Comparison of ENCODE assay signal across 1 cellular context in genomic region chr1:235614442-235614954, GRCh38.
TF ChIP-seq lines count a peak whose summit lies in the region.

No MANE protein-coding gene starts in this region.

TF ChIP-seq in HepG2, 621 proteins besides CTCF, POLR2A, EP300 and RAD21 (continued from another document and continues in another):
- TF ChIP-seq U2AF1 (optimal IDR thresholded peaks at IDR 0.05; ENCODE audit: low read depth, low read length) (no peak), NR2F1 (CRISPR knock-in tag; IDR thresholded peaks at IDR 0.05) (0 out of 4 replicates have a peak, but pooled peaks of 1 of the 2 experiments have one; percentile 41), ZNF33B (CRISPR knock-in tag; IDR thresholded peaks at IDR 0.05) (no peak), ZNF468 (CRISPR knock-in tag; IDR thresholded peaks at IDR 0.05) (no peak), ZBTB43 (CRISPR knock-in tag; conservative IDR thresholded peaks at IDR 0.05) (no peak), ZNF253 (CRISPR knock-in tag; IDR thresholded peaks at IDR 0.05; ENCODE audit: borderline replicate concordance) (no peak), GATAD2A (CRISPR knock-in tag; IDR thresholded peaks at IDR 0.05) (peak; percentile 60), ZNF431 (CRISPR knock-in tag; IDR thresholded peaks at IDR 0.05; ENCODE audit: borderline replicate concordance, low read depth) (no peak), MAZ (IDR thresholded peaks at IDR 0.05; ENCODE audit: borderline replicate concordance, low read depth, low read length) (no peak), MAZ (CRISPR knock-in tag; IDR thresholded peaks at IDR 0.05; ENCODE audit: low read depth) (peak; percentile 55; the same call in 1 of the 2 replicates), NR0B2 (CRISPR knock-in tag; IDR thresholded peaks at IDR 0.05) (no peak), KLF11 (CRISPR knock-in tag; IDR thresholded peaks at IDR 0.05) (no peak), ZNF546 (CRISPR knock-in tag; conservative IDR thresholded peaks at IDR 0.05) (0 out of 2 replicates have a peak, but pooled peaks have one; percentile 62), LBX2 (CRISPR knock-in tag; IDR thresholded peaks at IDR 0.05; ENCODE audit: borderline replicate concordance) (no peak), SAFB2 (CRISPR knock-in tag; IDR thresholded peaks at IDR 0.05; ENCODE audit: borderline replicate concordance, low read depth) (no peak), ZNF274 (CRISPR knock-in tag; IDR thresholded peaks at IDR 0.05) (no peak), KLF9 (CRISPR knock-in tag; IDR thresholded peaks at IDR 0.05; ENCODE audit: low read depth) (no peak), NR2C2 (CRISPR knock-in tag; IDR thresholded peaks at IDR 0.05; ENCODE audit: borderline replicate concordance) (no peak), ZNF430 (CRISPR knock-in tag; IDR thresholded peaks at IDR 0.05) (no peak), TBX2 (CRISPR knock-in tag; IDR thresholded peaks at IDR 0.05; ENCODE audit: borderline replicate concordance) (peak; percentile 48), MEIS2 (CRISPR knock-in tag; IDR thresholded peaks at IDR 0.05) (no peak), ZNF703 (CRISPR knock-in tag; IDR thresholded peaks at IDR 0.05; ENCODE audit: borderline replicate concordance) (no peak), XRCC5 (optimal IDR thresholded peaks at IDR 0.05; ENCODE audit: low read length) (peak; percentile 77), ZBTB7A (CRISPR knock-in tag; IDR thresholded peaks at IDR 0.05) (no peak), FOSL1 (CRISPR knock-in tag; IDR thresholded peaks at IDR 0.05; ENCODE audit: borderline replicate concordance) (no peak), ZFX (CRISPR knock-in tag; IDR thresholded peaks at IDR 0.05; ENCODE audit: low read depth) (peak; percentile 50; the same call in 1 of the 2 replicates), ZBTB49 (CRISPR knock-in tag; IDR thresholded peaks at IDR 0.05; ENCODE audit: borderline replicate concordance) (0 out of 2 replicates have a peak, but pooled peaks have one; percentile 11), SIN3B (IDR thresholded peaks at IDR 0.05; ENCODE audit: low read length) (no peak), ZNF713 (CRISPR knock-in tag; IDR thresholded peaks at IDR 0.05) (no peak), ZFP1 (CRISPR knock-in tag; IDR thresholded peaks at IDR 0.05) (no peak), SRY (CRISPR knock-in tag; IDR thresholded peaks at IDR 0.05) (no peak), ZNF768 (CRISPR knock-in tag; IDR thresholded peaks at IDR 0.05) (peak; percentile 30; the same call in 1 of the 2 replicates), ZNF460 (CRISPR knock-in tag; IDR thresholded peaks at IDR 0.05; ENCODE audit: borderline replicate concordance) (peak; percentile 28; the same call in 1 of the 2 replicates), ARID3A (IDR thresholded peaks at IDR 0.05; ENCODE audit: low read depth, low read length) (0 out of 2 replicates have a peak, but pooled peaks have one; percentile 13), TOE1 (CRISPR knock-in tag; IDR thresholded peaks at IDR 0.05) (no peak), ZIK1 (CRISPR knock-in tag; IDR thresholded peaks at IDR 0.05; ENCODE audit: borderline replicate concordance, low read depth) (0 out of 2 replicates have a peak, but pooled peaks have one; percentile 36), NONO (IDR thresholded peaks at IDR 0.05) (no peak), NONO (CRISPR knock-in tag; conservative IDR thresholded peaks at IDR 0.05) (0 out of 2 replicates have a peak, but pooled peaks have one; percentile 13), PHF8 (CRISPR knock-in tag; IDR thresholded peaks at IDR 0.05) (peak; percentile 23; the same call in 1 of the 2 replicates), ZFP62 (CRISPR knock-in tag; IDR thresholded peaks at IDR 0.05) (no peak)
- TF ChIP-seq, protein P1, sequence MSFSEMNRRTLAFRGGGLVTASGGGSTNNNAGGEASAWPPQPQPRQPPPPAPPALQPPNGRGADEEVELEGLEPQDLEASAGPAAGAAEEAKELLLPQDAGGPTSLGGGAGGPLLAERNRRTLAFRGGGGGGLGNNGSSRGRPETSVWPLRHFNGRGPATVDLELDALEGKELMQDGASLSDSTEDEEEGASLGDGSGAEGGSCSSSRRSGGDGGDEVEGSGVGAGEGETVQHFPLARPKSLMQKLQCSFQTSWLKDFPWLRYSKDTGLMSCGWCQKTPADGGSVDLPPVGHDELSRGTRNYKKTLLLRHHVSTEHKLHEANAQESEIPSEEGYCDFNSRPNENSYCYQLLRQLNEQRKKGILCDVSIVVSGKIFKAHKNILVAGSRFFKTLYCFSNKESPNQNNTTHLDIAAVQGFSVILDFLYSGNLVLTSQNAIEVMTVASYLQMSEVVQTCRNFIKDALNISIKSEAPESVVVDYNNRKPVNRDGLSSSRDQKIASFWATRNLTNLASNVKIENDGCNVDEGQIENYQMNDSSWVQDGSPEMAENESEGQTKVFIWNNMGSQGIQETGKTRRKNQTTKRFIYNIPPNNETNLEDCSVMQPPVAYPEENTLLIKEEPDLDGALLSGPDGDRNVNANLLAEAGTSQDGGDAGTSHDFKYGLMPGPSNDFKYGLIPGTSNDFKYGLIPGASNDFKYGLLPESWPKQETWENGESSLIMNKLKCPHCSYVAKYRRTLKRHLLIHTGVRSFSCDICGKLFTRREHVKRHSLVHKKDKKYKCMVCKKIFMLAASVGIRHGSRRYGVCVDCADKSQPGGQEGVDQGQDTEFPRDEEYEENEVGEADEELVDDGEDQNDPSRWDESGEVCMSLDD (CRISPR knock-in tag; IDR thresholded peaks at IDR 0.05; ENCODE audit: borderline replicate concordance): no peak
- TF ChIP-seq, protein P2, sequence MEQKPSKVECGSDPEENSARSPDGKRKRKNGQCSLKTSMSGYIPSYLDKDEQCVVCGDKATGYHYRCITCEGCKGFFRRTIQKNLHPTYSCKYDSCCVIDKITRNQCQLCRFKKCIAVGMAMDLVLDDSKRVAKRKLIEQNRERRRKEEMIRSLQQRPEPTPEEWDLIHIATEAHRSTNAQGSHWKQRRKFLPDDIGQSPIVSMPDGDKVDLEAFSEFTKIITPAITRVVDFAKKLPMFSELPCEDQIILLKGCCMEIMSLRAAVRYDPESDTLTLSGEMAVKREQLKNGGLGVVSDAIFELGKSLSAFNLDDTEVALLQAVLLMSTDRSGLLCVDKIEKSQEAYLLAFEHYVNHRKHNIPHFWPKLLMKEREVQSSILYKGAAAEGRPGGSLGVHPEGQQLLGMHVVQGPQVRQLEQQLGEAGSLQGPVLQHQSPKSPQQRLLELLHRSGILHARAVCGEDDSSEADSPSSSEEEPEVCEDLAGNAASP (CRISPR knock-in tag; IDR thresholded peaks at IDR 0.05; ENCODE audit: borderline replicate concordance): peak; percentile 35; the same call in 1 of the 2 replicates
- TF ChIP-seq, protein P3, sequence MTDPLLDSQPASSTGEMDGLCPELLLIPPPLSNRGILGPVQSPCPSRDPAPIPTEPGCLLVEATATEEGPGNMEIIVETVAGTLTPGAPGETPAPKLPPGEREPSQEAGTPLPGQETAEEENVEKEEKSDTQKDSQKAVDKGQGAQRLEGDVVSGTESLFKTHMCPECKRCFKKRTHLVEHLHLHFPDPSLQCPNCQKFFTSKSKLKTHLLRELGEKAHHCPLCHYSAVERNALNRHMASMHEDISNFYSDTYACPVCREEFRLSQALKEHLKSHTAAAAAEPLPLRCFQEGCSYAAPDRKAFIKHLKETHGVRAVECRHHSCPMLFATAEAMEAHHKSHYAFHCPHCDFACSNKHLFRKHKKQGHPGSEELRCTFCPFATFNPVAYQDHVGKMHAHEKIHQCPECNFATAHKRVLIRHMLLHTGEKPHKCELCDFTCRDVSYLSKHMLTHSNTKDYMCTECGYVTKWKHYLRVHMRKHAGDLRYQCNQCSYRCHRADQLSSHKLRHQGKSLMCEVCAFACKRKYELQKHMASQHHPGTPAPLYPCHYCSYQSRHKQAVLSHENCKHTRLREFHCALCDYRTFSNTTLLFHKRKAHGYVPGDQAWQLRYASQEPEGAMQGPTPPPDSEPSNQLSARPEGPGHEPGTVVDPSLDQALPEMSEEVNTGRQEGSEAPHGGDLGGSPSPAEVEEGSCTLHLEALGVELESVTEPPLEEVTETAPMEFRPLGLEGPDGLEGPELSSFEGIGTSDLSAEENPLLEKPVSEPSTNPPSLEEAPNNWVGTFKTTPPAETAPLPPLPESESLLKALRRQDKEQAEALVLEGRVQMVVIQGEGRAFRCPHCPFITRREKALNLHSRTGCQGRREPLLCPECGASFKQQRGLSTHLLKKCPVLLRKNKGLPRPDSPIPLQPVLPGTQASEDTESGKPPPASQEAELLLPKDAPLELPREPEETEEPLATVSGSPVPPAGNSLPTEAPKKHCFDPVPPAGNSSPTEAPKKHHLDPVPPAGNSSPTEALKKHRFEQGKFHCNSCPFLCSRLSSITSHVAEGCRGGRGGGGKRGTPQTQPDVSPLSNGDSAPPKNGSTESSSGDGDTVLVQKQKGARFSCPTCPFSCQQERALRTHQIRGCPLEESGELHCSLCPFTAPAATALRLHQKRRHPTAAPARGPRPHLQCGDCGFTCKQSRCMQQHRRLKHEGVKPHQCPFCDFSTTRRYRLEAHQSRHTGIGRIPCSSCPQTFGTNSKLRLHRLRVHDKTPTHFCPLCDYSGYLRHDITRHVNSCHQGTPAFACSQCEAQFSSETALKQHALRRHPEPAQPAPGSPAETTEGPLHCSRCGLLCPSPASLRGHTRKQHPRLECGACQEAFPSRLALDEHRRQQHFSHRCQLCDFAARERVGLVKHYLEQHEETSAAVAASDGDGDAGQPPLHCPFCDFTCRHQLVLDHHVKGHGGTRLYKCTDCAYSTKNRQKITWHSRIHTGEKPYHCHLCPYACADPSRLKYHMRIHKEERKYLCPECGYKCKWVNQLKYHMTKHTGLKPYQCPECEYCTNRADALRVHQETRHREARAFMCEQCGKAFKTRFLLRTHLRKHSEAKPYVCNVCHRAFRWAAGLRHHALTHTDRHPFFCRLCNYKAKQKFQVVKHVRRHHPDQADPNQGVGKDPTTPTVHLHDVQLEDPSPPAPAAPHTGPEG (CRISPR knock-in tag; IDR thresholded peaks at IDR 0.05): no peak
- TF ChIP-seq, protein P4, sequence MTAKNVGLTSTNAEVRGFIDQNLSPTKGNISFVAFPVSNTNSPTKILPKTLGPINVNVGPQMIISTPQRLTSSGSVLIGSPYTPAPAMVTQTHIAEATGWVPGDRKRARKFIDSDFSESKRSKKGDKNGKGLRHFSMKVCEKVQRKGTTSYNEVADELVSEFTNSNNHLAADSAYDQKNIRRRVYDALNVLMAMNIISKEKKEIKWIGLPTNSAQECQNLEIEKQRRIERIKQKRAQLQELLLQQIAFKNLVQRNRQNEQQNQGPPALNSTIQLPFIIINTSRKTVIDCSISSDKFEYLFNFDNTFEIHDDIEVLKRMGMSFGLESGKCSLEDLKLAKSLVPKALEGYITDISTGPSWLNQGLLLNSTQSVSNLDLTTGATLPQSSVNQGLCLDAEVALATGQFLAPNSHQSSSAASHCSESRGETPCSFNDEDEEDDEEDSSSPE (CRISPR knock-in tag; IDR thresholded peaks at IDR 0.05): peak; percentile 22; the same call in 1 of the 2 replicates
- TF ChIP-seq, protein P5, sequence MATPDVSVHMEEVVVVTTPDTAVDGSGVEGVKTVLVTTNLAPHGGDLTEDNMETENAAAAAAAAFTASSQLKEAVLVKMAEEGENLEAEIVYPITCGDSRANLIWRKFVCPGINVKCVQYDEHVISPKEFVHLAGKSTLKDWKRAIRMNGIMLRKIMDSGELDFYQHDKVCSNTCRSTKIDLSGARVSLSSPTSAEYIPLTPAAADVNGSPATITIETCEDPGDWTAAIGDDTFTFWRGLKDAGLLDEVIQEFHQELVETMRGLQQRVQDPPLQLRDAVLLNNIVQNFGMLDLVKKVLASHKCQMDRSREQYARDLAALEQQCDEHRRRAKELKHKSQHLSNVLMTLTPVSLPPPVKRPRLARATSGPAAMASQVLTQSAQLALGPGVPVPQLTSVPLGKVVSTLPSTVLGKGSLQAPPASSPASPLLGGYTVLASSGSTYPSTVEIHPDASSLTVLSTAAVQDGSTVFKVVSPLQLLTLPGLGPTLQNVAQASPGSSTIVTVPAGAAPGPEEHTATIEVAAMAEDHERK (CRISPR knock-in tag; IDR thresholded peaks at IDR 0.05; ENCODE audit: low read depth): no peak
